In the genomic region with DNA sequence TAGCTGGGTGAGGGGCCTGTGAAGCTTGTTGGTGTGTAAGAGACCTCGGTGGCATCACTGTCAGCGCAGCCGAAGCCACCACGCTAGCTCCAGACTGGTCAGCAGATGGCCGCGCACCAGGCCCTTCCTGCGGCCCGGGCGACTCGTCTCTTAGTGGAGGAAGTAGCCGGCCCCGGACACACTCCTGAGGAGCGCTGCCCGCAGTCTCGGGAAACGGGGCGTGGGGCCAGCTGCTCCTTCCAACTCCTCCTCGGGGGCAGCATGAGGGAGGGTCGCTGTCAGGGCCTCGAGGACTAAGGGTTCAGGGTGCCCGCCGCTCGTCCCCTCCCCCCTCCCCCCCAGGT, we compare ENCODE assay signal across 8 cellular contexts. TPM values are rescaled to one million over a fixed set of nuclear protein-coding genes. Genes with fewer than 3 reads are reported as not detected.
DNase-seq lines count a peak whose midpoint lies in the region; ATAC-seq and TF ChIP-seq lines count a peak whose summit lies in the region.

No MANE protein-coding gene starts in this region.

- CTCF ChIA-PET in activated naive CD4-positive, alpha-beta T cell treated with anti-CD3 and anti-CD28 coated beads, Interleukin-2, amount 10 ng/mL, durations not matched to agents 7 days and 5 days (lab: Charles Lee), result interaction anchor here (0.7 to 2.5 kb wide), 5 partner anchors 18 to 43 kb away, joined by 3 to 16 read pairs (median 3); no protein-coding TSS in a partner anchor
- CTCF ChIA-PET in Panc1 (lab: Charles Lee), result interaction anchor here (0.6 to 1.4 kb wide), 2 partner anchors 18 to 85 kb away, joined by 3 to 4 read pairs; no protein-coding TSS in a partner anchor

- no peaks in the 10 kb centered on the region for H3K9me3 Mint-ChIP-seq in activated naive CD4-positive, alpha-beta T cell treated with anti-CD3 and anti-CD28 coated beads, Interleukin-2, amount 10 ng/mL, durations not matched to agents 7 days and 5 days

- no peaks in the 10 kb centered on the region for H3K36me3 ChIP-seq in Panc1 (ENCODE audit: control insufficient read depth, insufficient read depth, low read length)
- H3K36me3 ChIP-seq in right lobe of liver, result no peaks in the 10 kb centered on the region
- H3K36me3 ChIP-seq in thyroid gland, result no peaks in the 10 kb centered on the region

- TF ChIP-seq POLR2A in right lobe of liver (IDR thresholded peaks at IDR 0.05) (no peak), thyroid gland (IDR thresholded peaks at IDR 0.05) (no peak)

- POLR2A ChIA-PET in Panc1 (lab: Charles Lee), result no interaction called here

- TF ChIP-seq CTCF in Panc1 (IDR thresholded peaks at IDR 0.05), result no peak
- no peak for TF ChIP-seq CTCF in coronary artery (IDR thresholded peaks at IDR 0.05)
- TF ChIP-seq CTCF in right lobe of liver (IDR thresholded peaks at IDR 0.05), result no peak
- no peak for TF ChIP-seq CTCF in thyroid gland (IDR thresholded peaks at IDR 0.05)

- H3K36me3 Mint-ChIP-seq in activated naive CD4-positive, alpha-beta T cell treated with anti-CD3 and anti-CD28 coated beads, Interleukin-2, amount 10 ng/mL, durations not matched to agents 7 days and 5 days, result no peaks in the 10 kb centered on the region

- intact Hi-C loops in Panc1 (cut with micrococcal nuclease; ENCODE audit: unreplicated experiment), result no loop called here
- intact Hi-C loops in right lobe of liver (cut with DNase I), result no loop called here
- intact Hi-C loops in thyroid gland (cut with DNase I), result no loop called here

- no CpG with 5 or more reads among the region's 23 CpGs for WGBS in right lobe of liver (ENCODE audit: insufficient coverage, low coverage, low lambda C conversion rate, missing lambda C conversion rate)
- WGBS in thyroid gland, 2 donors, result 0 to 4% methylated on average over 4 to 9 of the region's 23 CpGs

- H3K27ac Mint-ChIP-seq in activated naive CD4-positive, alpha-beta T cell treated with anti-CD3 and anti-CD28 coated beads, Interleukin-2, amount 10 ng/mL, durations not matched to agents 7 days and 5 days, result no peak overlapping the region

- H3K9me3 ChIP-seq in Panc1 (ENCODE audit: control insufficient read depth, insufficient read depth, low read depth, low read length) (no peaks in the 10 kb centered on the region), right lobe of liver (no peaks in the 10 kb centered on the region), thyroid gland (no peaks in the 10 kb centered on the region)

- no TSS peak for BruUV-seq in Panc1 (replicated peaks; lab: Mats Ljungman, UMichigan)

- DNase-seq in activated naive CD4-positive, alpha-beta T cell treated with anti-CD3 and anti-CD28 coated beads, Interleukin-2, amount 10 ng/mL, durations not matched to agents 7 days and 5 days, result no peak
- DNase-seq in activated naive CD4-positive, alpha-beta T cell treated with Interleukin-2 at 50 U/mL for 16 hours, result no peak
- DNase-seq in Panc1 (ENCODE audit: low read depth, low spot score) (no peak), coronary artery (ENCODE audit: low spot score) (peak; percentile 83), right lobe of liver (peak; percentile 56 to 73 (median 64)), thyroid gland (peak; percentile 59 to 67)
- no peak for DNase-seq in activated CD4-positive, alpha-beta T cell treated with anti-CD3 and anti-CD28 coated beads, Interleukin-2, amount 50 U/mL, for 1 hour

- peaks cover 47% of the 10 kb centered on the region for H3K27me3 Mint-ChIP-seq in activated naive CD4-positive, alpha-beta T cell treated with anti-CD3 and anti-CD28 coated beads, Interleukin-2, amount 10 ng/mL, durations not matched to agents 7 days and 5 days

- peak; percentile 9 for ATAC-seq in HG02884 (IDR thresholded peaks at IDR 0.05; ENCODE audit: unreplicated experiment)
- peak; percentile 85 for ATAC-seq in Panc1
- peak; percentile 72 to 74 (median 74) for ATAC-seq in right lobe of liver

- H3K27ac ChIP-seq in Panc1 (ENCODE audit: low read length), result peak overlapping the region; percentile 72; the same call in 1 of the 2 replicates
- H3K27ac ChIP-seq in coronary artery, result peak overlapping the region; percentile 80 to 92
- peak overlapping the region in 1 of 3 donors; percentile 34 for H3K27ac ChIP-seq in right lobe of liver
- H3K27ac ChIP-seq in thyroid gland, result peak overlapping the region; percentile 29 to 82 (median 62)

- in situ Hi-C loops in Panc1 (cut with HindIII; ENCODE audit: low pct_unique_long_range_greater_than_20kb, low sequenced_read_pairs), result no loop called here

- H3K4me1 Mint-ChIP-seq in activated naive CD4-positive, alpha-beta T cell treated with anti-CD3 and anti-CD28 coated beads, Interleukin-2, amount 10 ng/mL, durations not matched to agents 7 days and 5 days, result peaks cover 9% of the 10 kb centered on the region

- H3K4me3 ChIP-seq in Panc1 (ENCODE audit: low read depth in 2 of 2, low read length in 2 of 2) (peak overlapping the region; percentile 72 to 74), coronary artery (peak overlapping the region; percentile 93), right lobe of liver (peak overlapping the region; percentile 64 to 78 (median 72)), thyroid gland (replicated peaks in 1 of 3) (peak overlapping the region; percentile 47 to 89 (median 84))

- H3K4me1 ChIP-seq in Panc1 (ENCODE audit: control insufficient read depth, insufficient read depth, low read length) (peaks cover 5% of the 10 kb centered on the region; the same call in 1 of the 2 replicates), right lobe of liver (peaks cover 0 to 4% (median 0%) of the 10 kb centered on the region in 4 donors), thyroid gland (peaks cover 0 to 5% of the 10 kb centered on the region in 2 donors)

- H3K4me3 Mint-ChIP-seq in activated naive CD4-positive, alpha-beta T cell treated with anti-CD3 and anti-CD28 coated beads, Interleukin-2, amount 10 ng/mL, durations not matched to agents 7 days and 5 days, result peak overlapping the region; percentile 83

- H3K27me3 ChIP-seq in Panc1 (ENCODE audit: control insufficient read depth, insufficient read depth, low read length), result no peaks in the 10 kb centered on the region
- H3K27me3 ChIP-seq in right lobe of liver, result no peaks in the 10 kb centered on the region
- H3K27me3 ChIP-seq in thyroid gland, result no peaks in the 10 kb centered on the region

RNA-seq across cellular contexts. Expression of gene H3-3A, which starts 20.4 kb away (rescaled TPM):
- 404 TPM for total RNA-seq in Panc1 (2021; ENCODE audit: unreplicated experiment)
- 307 TPM for polyA plus RNA-seq in Panc1 (2012; ENCODE audit: insufficient read length)
- 100 to 1,000 TPM; 132 to 185 (median 156) TPM for total RNA-seq in right lobe of liver
- 100 to 1,000 TPM; 304 to 610 (median 445) TPM for total RNA-seq in thyroid gland

Comparison
In these comparisons a context has a peak if more than half of its experiments do, and no peak if none do; other contexts are left out.
1. DNase-seq: peak in coronary artery (single experiment), right lobe of liver (3 of 3) and thyroid gland (2 of 2); none in activated naive CD4-positive, alpha-beta T cell treated with anti-CD3 and anti-CD28 coated beads, Interleukin-2, amount 10 ng/mL, durations not matched to agents 7 days and 5 days (single experiment), activated naive CD4-positive, alpha-beta T cell treated with Interleukin-2 at 50 U/mL for 16 hours (single experiment), Panc1 (single experiment) and activated CD4-positive, alpha-beta T cell treated with anti-CD3 and anti-CD28 coated beads, Interleukin-2, amount 50 U/mL, for 1 hour (single experiment).
2. ATAC-seq: peak in every context shown above with its lines; median percentile 85 in Panc1; 74 in right lobe of liver; 9 in HG02884.
3. Peak in every context shown above with its lines, with median percentiles within 50 percentile points of each other: H3K4me3 ChIP-seq.